8 cellular contexts compared by ENCODE assay signal in genomic region chr12:62799126-62799736, GRCh38.
DNase-seq lines count a peak whose midpoint lies in the region; TF ChIP-seq lines count a peak whose summit lies in the region.

No MANE protein-coding gene starts in this region.

- intact Hi-C loops in spleen (cut with DNase I; ENCODE audit: low total_unique reads): loop anchor here (5.0 kb wide), 2 partner anchors 217 to 362 kb away; no protein-coding TSS in a partner anchor

- TF ChIP-seq CTCF in HEK293 (tag by site-specific recombination; IDR thresholded peaks at IDR 0.05) (peak; percentile 35; the same call in 1 of the 2 replicates), spleen (IDR thresholded peaks at IDR 0.05 in 8 of 11, conservative IDR thresholded peaks at IDR 0.05 in 3 of 11) (peak; percentile 77 to 92 (median 86))

- WGBS in spleen, 5 donors: 37 to 44% (median 41%) methylated on average over 2 of the region's 2 CpGs

- H3K27ac ChIP-seq in HEK293 (ENCODE audit: extremely low read depth, low read depth, low read length): no peak overlapping the region
- H3K27ac ChIP-seq in SJCRH30: no peak overlapping the region
- H3K27ac ChIP-seq in spleen: no peak overlapping the region

- CTCF ChIA-PET in HEK293 (lab: Yijun Ruan, JAX): interaction anchor here (0.6 to 8.3 kb wide), 20 partner anchors 8 to 414 kb away, joined by 3 to 90 read pairs (median 4); partner anchors contain the start of genes MON2 and PPM1H

- DNase-seq in activated T-cell treated with anti-CD3 and anti-CD28 coated beads for 24 hours (ENCODE audit: low read depth) (peak; percentile 30), MG63 (peak; percentile 48), SJCRH30 (peak; percentile 69 to 91), amniotic stem cell (lab: John Stamatoyannopoulos, UW) (peak; percentile 56), hepatic stellate cell (ENCODE audit: low spot score) (peak; percentile 74), spleen (no peak)
- DNase-seq in activated T-cell treated with anti-CD3 and anti-CD28 coated beads, Interleukin-2, amount 50 U/mL, for 1 hour: no peak

- peaks cover 3% of the 10 kb centered on the region; the same call in 1 of the 2 replicates for H3K4me1 ChIP-seq in HEK293 (ENCODE audit: control insufficient read depth, insufficient read depth, low read length)
- H3K4me1 ChIP-seq in SJCRH30: no peaks in the 10 kb centered on the region
- peaks cover 0 to 2% (median 1%) of the 10 kb centered on the region in 6 donors for H3K4me1 ChIP-seq in spleen

- peaks cover 0 to 20% of the 10 kb centered on the region in 2 experiments; a peak in 1 of 3 replicates for H3K36me3 ChIP-seq in HEK293 (ENCODE audit: control insufficient read depth in 2 of 2, insufficient read depth in 1 of 2, low read length in 2 of 2)
- H3K36me3 ChIP-seq in MG63: no peaks in the 10 kb centered on the region
- no peaks in the 10 kb centered on the region for H3K36me3 ChIP-seq in SJCRH30
- H3K36me3 ChIP-seq in spleen: peaks cover 0 to 6% (median 0%) of the 10 kb centered on the region in 6 donors

- no peaks in the 10 kb centered on the region for H3K27me3 ChIP-seq in MG63
- no peaks in the 10 kb centered on the region for H3K27me3 ChIP-seq in SJCRH30
- no peaks in the 10 kb centered on the region for H3K27me3 ChIP-seq in spleen (replicated peaks in 1 of 7)

- TF ChIP-seq POLR2A in spleen (IDR thresholded peaks at IDR 0.05): no peak

- POLR2A ChIA-PET in HEK293 (lab: Yijun Ruan, JAX): no interaction called here

- no peak overlapping the region for H3K4me3 ChIP-seq in HEK293 (ENCODE audit: low read depth, low read length)
- no peak overlapping the region for H3K4me3 ChIP-seq in MG63
- H3K4me3 ChIP-seq in SJCRH30: no peak overlapping the region
- H3K4me3 ChIP-seq in spleen: no peak overlapping the region

- H3K9me3 ChIP-seq in HEK293 (ENCODE audit: control insufficient read depth, insufficient read depth, low read depth, low read length) (no peaks in the 10 kb centered on the region), MG63 (no peaks in the 10 kb centered on the region), SJCRH30 (replicated peaks) (no peaks in the 10 kb centered on the region; the same call in 1 of the 2 replicates), spleen (no peaks in the 10 kb centered on the region)

TF ChIP-seq in HEK293, 187 proteins besides CTCF, POLR2A, EP300 and RAD21 (continues in another document):
- TF ChIP-seq ZSCAN30 (tag by site-specific recombination; IDR thresholded peaks at IDR 0.05) (peak; percentile 63; the same call in 1 of the 2 replicates), ZFHX2 (tag by site-specific recombination; conservative IDR thresholded peaks at IDR 0.05) (no peak), ZNF174 (tag by site-specific recombination; IDR thresholded peaks at IDR 0.05) (no peak), GLIS2 (tag by site-specific recombination; IDR thresholded peaks at IDR 0.05) (no peak), ZNF571 (tag by site-specific recombination; IDR thresholded peaks at IDR 0.05) (no peak), PBX3 (CRISPR knock-in tag; IDR thresholded peaks at IDR 0.05) (no peak), REST (tag by site-specific recombination; IDR thresholded peaks at IDR 0.05) (no peak), ZNF837 (tag by site-specific recombination; IDR thresholded peaks at IDR 0.05) (no peak), KLF10 (tag by site-specific recombination; IDR thresholded peaks at IDR 0.05) (no peak), ZNF623 (tag by site-specific recombination; IDR thresholded peaks at IDR 0.05) (no peak), ZNF610 (tag by site-specific recombination; IDR thresholded peaks at IDR 0.05; ENCODE audit: borderline replicate concordance) (no peak), ZNF335 (tag by site-specific recombination; conservative IDR thresholded peaks at IDR 0.05) (no peak), ZNF747 (tag by site-specific recombination; IDR thresholded peaks at IDR 0.05) (no peak), ZBTB44 (tag by site-specific recombination; IDR thresholded peaks at IDR 0.05) (no peak)
- TF ChIP-seq, protein P1, sequence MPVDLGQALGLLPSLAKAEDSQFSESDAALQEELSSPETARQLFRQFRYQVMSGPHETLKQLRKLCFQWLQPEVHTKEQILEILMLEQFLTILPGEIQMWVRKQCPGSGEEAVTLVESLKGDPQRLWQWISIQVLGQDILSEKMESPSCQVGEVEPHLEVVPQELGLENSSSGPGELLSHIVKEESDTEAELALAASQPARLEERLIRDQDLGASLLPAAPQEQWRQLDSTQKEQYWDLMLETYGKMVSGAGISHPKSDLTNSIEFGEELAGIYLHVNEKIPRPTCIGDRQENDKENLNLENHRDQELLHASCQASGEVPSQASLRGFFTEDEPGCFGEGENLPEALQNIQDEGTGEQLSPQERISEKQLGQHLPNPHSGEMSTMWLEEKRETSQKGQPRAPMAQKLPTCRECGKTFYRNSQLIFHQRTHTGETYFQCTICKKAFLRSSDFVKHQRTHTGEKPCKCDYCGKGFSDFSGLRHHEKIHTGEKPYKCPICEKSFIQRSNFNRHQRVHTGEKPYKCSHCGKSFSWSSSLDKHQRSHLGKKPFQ (tag by site-specific recombination; IDR thresholded peaks at IDR 0.05): no peak
- TF ChIP-seq, protein P2, sequence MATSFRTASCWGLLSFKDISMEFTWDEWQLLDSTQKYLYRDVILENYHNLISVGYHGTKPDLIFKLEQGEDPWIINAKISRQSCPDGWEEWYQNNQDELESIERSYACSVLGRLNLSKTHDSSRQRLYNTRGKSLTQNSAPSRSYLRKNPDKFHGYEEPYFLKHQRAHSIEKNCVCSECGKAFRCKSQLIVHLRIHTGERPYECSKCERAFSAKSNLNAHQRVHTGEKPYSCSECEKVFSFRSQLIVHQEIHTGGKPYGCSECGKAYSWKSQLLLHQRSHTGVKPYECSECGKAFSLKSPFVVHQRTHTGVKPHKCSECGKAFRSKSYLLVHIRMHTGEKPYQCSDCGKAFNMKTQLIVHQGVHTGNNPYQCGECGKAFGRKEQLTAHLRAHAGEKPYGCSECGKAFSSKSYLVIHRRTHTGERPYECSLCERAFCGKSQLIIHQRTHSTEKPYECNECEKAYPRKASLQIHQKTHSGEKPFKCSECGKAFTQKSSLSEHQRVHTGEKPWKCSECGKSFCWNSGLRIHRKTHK (tag by site-specific recombination; IDR thresholded peaks at IDR 0.05): no peak
- TF ChIP-seq, protein P3, sequence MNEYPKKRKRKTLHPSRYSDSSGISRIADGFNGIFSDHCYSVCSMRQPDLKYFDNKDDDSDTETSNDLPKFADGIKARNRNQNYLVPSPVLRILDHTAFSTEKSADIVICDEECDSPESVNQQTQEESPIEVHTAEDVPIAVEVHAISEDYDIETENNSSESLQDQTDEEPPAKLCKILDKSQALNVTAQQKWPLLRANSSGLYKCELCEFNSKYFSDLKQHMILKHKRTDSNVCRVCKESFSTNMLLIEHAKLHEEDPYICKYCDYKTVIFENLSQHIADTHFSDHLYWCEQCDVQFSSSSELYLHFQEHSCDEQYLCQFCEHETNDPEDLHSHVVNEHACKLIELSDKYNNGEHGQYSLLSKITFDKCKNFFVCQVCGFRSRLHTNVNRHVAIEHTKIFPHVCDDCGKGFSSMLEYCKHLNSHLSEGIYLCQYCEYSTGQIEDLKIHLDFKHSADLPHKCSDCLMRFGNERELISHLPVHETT (tag by site-specific recombination; IDR thresholded peaks at IDR 0.05): no peak

Comparison
In these comparisons a context has a peak if more than half of its experiments do, and no peak if none do; other contexts are left out.
1. DNase-seq: peak in activated T-cell treated with anti-CD3 and anti-CD28 coated beads for 24 hours (single experiment), MG63 (single experiment), SJCRH30 (2 of 2), amniotic stem cell (single experiment) and hepatic stellate cell (single experiment); none in activated T-cell treated with anti-CD3 and anti-CD28 coated beads, Interleukin-2, amount 50 U/mL, for 1 hour (single experiment) and spleen (single experiment).